In the genomic region with DNA sequence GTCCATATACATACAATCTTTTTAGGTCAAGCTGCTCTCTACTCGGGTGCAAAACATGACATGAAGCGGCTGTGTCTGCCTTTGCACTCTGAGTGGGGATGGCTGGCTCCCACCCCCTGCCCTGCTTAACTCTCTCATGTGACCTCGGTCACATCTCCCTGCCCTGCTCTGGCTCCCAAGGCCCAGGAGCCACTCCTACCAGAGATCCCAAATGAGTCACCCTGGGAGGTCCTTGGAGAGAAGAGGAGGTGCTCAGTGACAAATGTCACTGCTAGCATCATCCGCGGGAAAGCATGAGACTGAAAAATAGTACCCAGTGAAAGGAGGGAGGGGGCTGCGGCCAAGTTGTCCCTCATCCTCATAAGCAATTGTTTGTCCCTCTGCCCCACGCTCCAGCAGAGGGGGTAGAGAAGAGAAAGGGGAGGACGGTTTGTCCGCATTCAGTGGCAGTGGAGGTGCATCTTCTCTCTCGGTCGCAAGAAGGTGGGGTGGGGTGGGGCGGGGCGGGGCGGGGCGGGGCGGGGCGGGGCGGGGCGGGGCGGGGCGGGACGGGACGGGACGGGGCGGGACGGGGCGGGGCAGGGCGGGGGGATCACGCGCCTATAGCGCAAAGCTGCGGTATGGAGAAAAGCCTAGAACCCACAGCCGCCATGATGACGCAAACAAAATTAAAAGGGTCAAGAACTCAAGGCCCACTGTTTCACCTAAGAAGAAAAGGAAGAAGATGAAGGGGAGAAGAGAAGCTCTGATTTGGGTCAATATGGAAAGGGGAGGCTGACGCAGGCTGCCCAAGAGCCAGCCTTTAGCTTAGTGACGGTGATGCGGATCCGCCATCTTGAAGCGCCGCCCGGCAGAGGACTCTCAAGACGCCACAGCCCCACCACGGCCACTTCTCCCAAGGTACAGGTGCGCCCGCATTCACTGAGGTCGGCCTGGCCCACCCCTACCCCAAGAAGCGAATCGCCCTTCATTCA, we compare ENCODE assay signal across 1 cellular context.
A peak's percentile ranks its signal among the peaks of the same experiment; 100 is the strongest.
TF ChIP-seq lines count a peak whose summit lies in the region.

No MANE protein-coding gene starts in this region.

TF ChIP-seq in K562, 482 proteins besides CTCF, POLR2A, EP300 and RAD21 (continued from another document and continues in another):
- TF ChIP-seq, protein P1, sequence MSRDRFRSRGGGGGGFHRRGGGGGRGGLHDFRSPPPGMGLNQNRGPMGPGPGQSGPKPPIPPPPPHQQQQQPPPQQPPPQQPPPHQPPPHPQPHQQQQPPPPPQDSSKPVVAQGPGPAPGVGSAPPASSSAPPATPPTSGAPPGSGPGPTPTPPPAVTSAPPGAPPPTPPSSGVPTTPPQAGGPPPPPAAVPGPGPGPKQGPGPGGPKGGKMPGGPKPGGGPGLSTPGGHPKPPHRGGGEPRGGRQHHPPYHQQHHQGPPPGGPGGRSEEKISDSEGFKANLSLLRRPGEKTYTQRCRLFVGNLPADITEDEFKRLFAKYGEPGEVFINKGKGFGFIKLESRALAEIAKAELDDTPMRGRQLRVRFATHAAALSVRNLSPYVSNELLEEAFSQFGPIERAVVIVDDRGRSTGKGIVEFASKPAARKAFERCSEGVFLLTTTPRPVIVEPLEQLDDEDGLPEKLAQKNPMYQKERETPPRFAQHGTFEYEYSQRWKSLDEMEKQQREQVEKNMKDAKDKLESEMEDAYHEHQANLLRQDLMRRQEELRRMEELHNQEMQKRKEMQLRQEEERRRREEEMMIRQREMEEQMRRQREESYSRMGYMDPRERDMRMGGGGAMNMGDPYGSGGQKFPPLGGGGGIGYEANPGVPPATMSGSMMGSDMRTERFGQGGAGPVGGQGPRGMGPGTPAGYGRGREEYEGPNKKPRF (IDR thresholded peaks at IDR 0.05; ENCODE audit: low read depth, low read length), result no peak
- TF ChIP-seq ZNF384 (IDR thresholded peaks at IDR 0.05; ENCODE audit: low read depth, low read length) (no peak), TBP (optimal IDR thresholded peaks at IDR 0.05; ENCODE audit: low read depth, low read length) (no peak), MEF2D (tag; conservative IDR thresholded peaks at IDR 0.05; ENCODE audit: low read depth) (peak; percentile 71; the same call in 1 of the 2 replicates), NCOA6 (IDR thresholded peaks at IDR 0.05) (no peak), HNRNPL (IDR thresholded peaks at IDR 0.05; ENCODE audit: low read depth, low read length) (no peak), MYBL2 (IDR thresholded peaks at IDR 0.05; ENCODE audit: low read depth) (no peak), MYBL2 (CRISPR knock-in tag; IDR thresholded peaks at IDR 0.05; ENCODE audit: borderline replicate concordance) (no peak), RBM25 (IDR thresholded peaks at IDR 0.05; ENCODE audit: low read depth, low read length, severe bottlenecking) (no peak), NR2F6 (CRISPR knock-in tag; IDR thresholded peaks at IDR 0.05) (no peak), MCM3 (IDR thresholded peaks at IDR 0.05) (no peak), NFXL1 (CRISPR knock-in tag; IDR thresholded peaks at IDR 0.05) (peak; percentile 82)
- TF ChIP-seq, protein P2, sequence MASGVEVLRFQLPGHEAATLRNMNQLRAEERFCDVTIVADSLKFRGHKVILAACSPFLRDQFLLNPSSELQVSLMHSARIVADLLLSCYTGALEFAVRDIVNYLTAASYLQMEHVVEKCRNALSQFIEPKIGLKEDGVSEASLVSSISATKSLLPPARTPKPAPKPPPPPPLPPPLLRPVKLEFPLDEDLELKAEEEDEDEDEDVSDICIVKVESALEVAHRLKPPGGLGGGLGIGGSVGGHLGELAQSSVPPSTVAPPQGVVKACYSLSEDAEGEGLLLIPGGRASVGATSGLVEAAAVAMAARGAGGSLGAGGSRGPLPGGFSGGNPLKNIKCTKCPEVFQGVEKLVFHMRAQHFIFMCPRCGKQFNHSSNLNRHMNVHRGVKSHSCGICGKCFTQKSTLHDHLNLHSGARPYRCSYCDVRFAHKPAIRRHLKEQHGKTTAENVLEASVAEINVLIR (CRISPR knock-in tag; IDR thresholded peaks at IDR 0.05), result peak; percentile 73
- TF ChIP-seq, protein P3, sequence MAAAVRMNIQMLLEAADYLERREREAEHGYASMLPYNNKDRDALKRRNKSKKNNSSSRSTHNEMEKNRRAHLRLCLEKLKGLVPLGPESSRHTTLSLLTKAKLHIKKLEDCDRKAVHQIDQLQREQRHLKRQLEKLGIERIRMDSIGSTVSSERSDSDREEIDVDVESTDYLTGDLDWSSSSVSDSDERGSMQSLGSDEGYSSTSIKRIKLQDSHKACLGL (CRISPR knock-in tag; IDR thresholded peaks at IDR 0.05; ENCODE audit: borderline replicate concordance, poor library complexity, severe bottlenecking), result no peak
- TF ChIP-seq, protein P4, sequence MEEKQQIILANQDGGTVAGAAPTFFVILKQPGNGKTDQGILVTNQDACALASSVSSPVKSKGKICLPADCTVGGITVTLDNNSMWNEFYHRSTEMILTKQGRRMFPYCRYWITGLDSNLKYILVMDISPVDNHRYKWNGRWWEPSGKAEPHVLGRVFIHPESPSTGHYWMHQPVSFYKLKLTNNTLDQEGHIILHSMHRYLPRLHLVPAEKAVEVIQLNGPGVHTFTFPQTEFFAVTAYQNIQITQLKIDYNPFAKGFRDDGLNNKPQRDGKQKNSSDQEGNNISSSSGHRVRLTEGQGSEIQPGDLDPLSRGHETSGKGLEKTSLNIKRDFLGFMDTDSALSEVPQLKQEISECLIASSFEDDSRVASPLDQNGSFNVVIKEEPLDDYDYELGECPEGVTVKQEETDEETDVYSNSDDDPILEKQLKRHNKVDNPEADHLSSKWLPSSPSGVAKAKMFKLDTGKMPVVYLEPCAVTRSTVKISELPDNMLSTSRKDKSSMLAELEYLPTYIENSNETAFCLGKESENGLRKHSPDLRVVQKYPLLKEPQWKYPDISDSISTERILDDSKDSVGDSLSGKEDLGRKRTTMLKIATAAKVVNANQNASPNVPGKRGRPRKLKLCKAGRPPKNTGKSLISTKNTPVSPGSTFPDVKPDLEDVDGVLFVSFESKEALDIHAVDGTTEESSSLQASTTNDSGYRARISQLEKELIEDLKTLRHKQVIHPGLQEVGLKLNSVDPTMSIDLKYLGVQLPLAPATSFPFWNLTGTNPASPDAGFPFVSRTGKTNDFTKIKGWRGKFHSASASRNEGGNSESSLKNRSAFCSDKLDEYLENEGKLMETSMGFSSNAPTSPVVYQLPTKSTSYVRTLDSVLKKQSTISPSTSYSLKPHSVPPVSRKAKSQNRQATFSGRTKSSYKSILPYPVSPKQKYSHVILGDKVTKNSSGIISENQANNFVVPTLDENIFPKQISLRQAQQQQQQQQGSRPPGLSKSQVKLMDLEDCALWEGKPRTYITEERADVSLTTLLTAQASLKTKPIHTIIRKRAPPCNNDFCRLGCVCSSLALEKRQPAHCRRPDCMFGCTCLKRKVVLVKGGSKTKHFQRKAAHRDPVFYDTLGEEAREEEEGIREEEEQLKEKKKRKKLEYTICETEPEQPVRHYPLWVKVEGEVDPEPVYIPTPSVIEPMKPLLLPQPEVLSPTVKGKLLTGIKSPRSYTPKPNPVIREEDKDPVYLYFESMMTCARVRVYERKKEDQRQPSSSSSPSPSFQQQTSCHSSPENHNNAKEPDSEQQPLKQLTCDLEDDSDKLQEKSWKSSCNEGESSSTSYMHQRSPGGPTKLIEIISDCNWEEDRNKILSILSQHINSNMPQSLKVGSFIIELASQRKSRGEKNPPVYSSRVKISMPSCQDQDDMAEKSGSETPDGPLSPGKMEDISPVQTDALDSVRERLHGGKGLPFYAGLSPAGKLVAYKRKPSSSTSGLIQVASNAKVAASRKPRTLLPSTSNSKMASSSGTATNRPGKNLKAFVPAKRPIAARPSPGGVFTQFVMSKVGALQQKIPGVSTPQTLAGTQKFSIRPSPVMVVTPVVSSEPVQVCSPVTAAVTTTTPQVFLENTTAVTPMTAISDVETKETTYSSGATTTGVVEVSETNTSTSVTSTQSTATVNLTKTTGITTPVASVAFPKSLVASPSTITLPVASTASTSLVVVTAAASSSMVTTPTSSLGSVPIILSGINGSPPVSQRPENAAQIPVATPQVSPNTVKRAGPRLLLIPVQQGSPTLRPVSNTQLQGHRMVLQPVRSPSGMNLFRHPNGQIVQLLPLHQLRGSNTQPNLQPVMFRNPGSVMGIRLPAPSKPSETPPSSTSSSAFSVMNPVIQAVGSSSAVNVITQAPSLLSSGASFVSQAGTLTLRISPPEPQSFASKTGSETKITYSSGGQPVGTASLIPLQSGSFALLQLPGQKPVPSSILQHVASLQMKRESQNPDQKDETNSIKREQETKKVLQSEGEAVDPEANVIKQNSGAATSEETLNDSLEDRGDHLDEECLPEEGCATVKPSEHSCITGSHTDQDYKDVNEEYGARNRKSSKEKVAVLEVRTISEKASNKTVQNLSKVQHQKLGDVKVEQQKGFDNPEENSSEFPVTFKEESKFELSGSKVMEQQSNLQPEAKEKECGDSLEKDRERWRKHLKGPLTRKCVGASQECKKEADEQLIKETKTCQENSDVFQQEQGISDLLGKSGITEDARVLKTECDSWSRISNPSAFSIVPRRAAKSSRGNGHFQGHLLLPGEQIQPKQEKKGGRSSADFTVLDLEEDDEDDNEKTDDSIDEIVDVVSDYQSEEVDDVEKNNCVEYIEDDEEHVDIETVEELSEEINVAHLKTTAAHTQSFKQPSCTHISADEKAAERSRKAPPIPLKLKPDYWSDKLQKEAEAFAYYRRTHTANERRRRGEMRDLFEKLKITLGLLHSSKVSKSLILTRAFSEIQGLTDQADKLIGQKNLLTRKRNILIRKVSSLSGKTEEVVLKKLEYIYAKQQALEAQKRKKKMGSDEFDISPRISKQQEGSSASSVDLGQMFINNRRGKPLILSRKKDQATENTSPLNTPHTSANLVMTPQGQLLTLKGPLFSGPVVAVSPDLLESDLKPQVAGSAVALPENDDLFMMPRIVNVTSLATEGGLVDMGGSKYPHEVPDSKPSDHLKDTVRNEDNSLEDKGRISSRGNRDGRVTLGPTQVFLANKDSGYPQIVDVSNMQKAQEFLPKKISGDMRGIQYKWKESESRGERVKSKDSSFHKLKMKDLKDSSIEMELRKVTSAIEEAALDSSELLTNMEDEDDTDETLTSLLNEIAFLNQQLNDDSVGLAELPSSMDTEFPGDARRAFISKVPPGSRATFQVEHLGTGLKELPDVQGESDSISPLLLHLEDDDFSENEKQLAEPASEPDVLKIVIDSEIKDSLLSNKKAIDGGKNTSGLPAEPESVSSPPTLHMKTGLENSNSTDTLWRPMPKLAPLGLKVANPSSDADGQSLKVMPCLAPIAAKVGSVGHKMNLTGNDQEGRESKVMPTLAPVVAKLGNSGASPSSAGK (IDR thresholded peaks at IDR 0.05), result no peak
- TF ChIP-seq, protein P5, sequence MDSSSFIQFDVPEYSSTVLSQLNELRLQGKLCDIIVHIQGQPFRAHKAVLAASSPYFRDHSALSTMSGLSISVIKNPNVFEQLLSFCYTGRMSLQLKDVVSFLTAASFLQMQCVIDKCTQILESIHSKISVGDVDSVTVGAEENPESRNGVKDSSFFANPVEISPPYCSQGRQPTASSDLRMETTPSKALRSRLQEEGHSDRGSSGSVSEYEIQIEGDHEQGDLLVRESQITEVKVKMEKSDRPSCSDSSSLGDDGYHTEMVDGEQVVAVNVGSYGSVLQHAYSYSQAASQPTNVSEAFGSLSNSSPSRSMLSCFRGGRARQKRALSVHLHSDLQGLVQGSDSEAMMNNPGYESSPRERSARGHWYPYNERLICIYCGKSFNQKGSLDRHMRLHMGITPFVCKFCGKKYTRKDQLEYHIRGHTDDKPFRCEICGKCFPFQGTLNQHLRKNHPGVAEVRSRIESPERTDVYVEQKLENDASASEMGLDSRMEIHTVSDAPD (CRISPR knock-in tag; IDR thresholded peaks at IDR 0.05), result no peak
- TF ChIP-seq, protein P6, sequence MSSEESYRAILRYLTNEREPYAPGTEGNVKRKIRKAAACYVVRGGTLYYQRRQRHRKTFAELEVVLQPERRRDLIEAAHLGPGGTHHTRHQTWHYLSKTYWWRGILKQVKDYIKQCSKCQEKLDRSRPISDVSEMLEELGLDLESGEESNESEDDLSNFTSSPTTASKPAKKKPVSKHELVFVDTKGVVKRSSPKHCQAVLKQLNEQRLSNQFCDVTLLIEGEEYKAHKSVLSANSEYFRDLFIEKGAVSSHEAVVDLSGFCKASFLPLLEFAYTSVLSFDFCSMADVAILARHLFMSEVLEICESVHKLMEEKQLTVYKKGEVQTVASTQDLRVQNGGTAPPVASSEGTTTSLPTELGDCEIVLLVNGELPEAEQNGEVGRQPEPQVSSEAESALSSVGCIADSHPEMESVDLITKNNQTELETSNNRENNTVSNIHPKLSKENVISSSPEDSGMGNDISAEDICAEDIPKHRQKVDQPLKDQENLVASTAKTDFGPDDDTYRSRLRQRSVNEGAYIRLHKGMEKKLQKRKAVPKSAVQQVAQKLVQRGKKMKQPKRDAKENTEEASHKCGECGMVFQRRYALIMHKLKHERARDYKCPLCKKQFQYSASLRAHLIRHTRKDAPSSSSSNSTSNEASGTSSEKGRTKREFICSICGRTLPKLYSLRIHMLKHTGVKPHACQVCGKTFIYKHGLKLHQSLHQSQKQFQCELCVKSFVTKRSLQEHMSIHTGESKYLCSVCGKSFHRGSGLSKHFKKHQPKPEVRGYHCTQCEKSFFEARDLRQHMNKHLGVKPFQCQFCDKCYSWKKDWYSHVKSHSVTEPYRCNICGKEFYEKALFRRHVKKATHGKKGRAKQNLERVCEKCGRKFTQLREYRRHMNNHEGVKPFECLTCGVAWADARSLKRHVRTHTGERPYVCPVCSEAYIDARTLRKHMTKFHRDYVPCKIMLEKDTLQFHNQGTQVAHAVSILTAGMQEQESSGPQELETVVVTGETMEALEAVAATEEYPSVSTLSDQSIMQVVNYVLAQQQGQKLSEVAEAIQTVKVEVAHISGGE (CRISPR knock-in tag; IDR thresholded peaks at IDR 0.05), result no peak; a peak in 1 of 6 replicates
- TF ChIP-seq, protein P7, sequence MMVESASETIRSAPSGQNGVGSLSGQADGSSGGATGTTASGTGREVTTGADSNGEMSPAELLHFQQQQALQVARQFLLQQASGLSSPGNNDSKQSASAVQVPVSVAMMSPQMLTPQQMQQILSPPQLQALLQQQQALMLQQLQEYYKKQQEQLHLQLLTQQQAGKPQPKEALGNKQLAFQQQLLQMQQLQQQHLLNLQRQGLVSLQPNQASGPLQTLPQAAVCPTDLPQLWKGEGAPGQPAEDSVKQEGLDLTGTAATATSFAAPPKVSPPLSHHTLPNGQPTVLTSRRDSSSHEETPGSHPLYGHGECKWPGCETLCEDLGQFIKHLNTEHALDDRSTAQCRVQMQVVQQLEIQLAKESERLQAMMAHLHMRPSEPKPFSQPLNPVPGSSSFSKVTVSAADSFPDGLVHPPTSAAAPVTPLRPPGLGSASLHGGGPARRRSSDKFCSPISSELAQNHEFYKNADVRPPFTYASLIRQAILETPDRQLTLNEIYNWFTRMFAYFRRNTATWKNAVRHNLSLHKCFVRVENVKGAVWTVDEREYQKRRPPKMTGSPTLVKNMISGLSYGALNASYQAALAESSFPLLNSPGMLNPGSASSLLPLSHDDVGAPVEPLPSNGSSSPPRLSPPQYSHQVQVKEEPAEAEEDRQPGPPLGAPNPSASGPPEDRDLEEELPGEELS (CRISPR knock-in tag; IDR thresholded peaks at IDR 0.05; ENCODE audit: borderline replicate concordance), result no peak
- TF ChIP-seq, protein P8, sequence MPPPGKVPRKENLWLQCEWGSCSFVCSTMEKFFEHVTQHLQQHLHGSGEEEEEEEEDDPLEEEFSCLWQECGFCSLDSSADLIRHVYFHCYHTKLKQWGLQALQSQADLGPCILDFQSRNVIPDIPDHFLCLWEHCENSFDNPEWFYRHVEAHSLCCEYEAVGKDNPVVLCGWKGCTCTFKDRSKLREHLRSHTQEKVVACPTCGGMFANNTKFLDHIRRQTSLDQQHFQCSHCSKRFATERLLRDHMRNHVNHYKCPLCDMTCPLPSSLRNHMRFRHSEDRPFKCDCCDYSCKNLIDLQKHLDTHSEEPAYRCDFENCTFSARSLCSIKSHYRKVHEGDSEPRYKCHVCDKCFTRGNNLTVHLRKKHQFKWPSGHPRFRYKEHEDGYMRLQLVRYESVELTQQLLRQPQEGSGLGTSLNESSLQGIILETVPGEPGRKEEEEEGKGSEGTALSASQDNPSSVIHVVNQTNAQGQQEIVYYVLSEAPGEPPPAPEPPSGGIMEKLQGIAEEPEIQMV (tag; conservative IDR thresholded peaks at IDR 0.05; ENCODE audit: low read depth), result peak; percentile 75; the same call in 1 of the 2 replicates
